In the genomic region with DNA sequence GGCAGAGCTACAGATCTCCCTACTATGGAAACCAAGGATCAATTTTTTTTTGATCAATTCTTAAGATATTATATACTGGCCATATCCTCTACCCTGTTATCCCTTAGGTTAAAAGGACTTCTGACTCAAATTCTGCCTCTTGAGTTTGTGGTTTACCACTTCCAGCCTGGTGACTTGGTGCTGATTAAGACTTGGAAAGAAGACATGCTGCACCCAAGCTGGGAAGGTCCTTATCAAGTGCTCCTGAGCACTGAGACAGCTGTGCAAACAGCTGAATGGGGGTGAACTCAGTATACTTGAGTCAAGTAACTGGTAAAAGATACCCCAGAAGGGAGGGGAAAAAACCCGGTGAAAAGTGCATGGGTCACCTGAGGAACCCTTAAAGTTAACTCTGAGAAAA, we compare ENCODE assay signal across 1 cellular context.
A peak's percentile ranks its signal among the peaks of the same experiment; 100 is the strongest.
TF ChIP-seq lines count a peak whose summit lies in the region.

No MANE protein-coding gene starts in this region.

TF ChIP-seq in K562, 482 proteins besides CTCF, POLR2A, EP300 and RAD21 (continued from another document and continues in another):
- TF ChIP-seq, protein P1, sequence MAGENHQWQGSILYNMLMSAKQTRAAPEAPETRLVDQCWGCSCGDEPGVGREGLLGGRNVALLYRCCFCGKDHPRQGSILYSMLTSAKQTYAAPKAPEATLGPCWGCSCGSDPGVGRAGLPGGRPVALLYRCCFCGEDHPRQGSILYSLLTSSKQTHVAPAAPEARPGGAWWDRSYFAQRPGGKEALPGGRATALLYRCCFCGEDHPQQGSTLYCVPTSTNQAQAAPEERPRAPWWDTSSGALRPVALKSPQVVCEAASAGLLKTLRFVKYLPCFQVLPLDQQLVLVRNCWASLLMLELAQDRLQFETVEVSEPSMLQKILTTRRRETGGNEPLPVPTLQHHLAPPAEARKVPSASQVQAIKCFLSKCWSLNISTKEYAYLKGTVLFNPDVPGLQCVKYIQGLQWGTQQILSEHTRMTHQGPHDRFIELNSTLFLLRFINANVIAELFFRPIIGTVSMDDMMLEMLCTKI (IDR thresholded peaks at IDR 0.05; ENCODE audit: partially characterized antibody), result no peak
- TF ChIP-seq EZH2 (IDR thresholded peaks at IDR 0.05; ENCODE audit: borderline replicate concordance, low read depth, low read length), result no peak
- TF ChIP-seq, protein P2, sequence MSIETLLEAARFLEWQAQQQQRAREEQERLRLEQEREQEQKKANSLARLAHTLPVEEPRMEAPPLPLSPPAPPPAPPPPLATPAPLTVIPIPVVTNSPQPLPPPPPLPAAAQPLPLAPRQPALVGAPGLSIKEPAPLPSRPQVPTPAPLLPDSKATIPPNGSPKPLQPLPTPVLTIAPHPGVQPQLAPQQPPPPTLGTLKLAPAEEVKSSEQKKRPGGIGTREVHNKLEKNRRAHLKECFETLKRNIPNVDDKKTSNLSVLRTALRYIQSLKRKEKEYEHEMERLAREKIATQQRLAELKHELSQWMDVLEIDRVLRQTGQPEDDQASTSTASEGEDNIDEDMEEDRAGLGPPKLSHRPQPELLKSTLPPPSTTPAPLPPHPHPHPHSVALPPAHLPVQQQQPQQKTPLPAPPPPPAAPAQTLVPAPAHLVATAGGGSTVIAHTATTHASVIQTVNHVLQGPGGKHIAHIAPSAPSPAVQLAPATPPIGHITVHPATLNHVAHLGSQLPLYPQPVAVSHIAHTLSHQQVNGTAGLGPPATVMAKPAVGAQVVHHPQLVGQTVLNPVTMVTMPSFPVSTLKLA (conservative IDR thresholded peaks at IDR 0.05), result peak in 1 of 2 experiments; percentile 52; a peak in 1 of 4 replicates
- TF ChIP-seq SMARCC2 (IDR thresholded peaks at IDR 0.05; ENCODE audit: low read depth), result peak; percentile 82
- TF ChIP-seq HNRNPUL1 (IDR thresholded peaks at IDR 0.05; ENCODE audit: low read length), result no peak
- no peak for TF ChIP-seq CREBBP (IDR thresholded peaks at IDR 0.05; ENCODE audit: low read depth, low read length)
- no peak for TF ChIP-seq SIX5 (IDR thresholded peaks at IDR 0.05; ENCODE audit: borderline replicate concordance in 1 of 2, insufficient read depth in 1 of 2, low read depth in 1 of 2, low read length in 2 of 2)
- no peak for TF ChIP-seq CHD2 (IDR thresholded peaks at IDR 0.05; ENCODE audit: low read depth, low read length)
- TF ChIP-seq TAL1 (IDR thresholded peaks at IDR 0.05), result peak; percentile 88
- no peak for TF ChIP-seq PRMT5 (CRISPR knock-in tag; IDR thresholded peaks at IDR 0.05)
- TF ChIP-seq, protein P3, sequence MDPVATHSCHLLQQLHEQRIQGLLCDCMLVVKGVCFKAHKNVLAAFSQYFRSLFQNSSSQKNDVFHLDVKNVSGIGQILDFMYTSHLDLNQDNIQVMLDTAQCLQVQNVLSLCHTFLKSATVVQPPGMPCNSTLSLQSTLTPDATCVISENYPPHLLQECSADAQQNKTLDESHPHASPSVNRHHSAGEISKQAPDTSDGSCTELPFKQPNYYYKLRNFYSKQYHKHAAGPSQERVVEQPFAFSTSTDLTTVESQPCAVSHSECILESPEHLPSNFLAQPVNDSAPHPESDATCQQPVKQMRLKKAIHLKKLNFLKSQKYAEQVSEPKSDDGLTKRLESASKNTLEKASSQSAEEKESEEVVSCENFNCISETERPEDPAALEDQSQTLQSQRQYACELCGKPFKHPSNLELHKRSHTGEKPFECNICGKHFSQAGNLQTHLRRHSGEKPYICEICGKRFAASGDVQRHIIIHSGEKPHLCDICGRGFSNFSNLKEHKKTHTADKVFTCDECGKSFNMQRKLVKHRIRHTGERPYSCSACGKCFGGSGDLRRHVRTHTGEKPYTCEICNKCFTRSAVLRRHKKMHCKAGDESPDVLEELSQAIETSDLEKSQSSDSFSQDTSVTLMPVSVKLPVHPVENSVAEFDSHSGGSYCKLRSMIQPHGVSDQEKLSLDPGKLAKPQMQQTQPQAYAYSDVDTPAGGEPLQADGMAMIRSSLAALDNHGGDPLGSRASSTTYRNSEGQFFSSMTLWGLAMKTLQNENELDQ (CRISPR knock-in tag; IDR thresholded peaks at IDR 0.05; ENCODE audit: borderline replicate concordance), result no peak
- TF ChIP-seq HNRNPL (IDR thresholded peaks at IDR 0.05; ENCODE audit: low read depth, low read length), result no peak
- TF ChIP-seq ARNT (IDR thresholded peaks at IDR 0.05), result peak in 1 of 2 experiments; percentile 19; a peak in 1 of 4 replicates
- no peak for TF ChIP-seq HDAC2 (IDR thresholded peaks at IDR 0.05)
- no peak for TF ChIP-seq TAF15 (IDR thresholded peaks at IDR 0.05; ENCODE audit: low read depth, low read length)
- no peak for TF ChIP-seq ZNF695 (CRISPR knock-in tag; IDR thresholded peaks at IDR 0.05)
- TF ChIP-seq MIER1 (IDR thresholded peaks at IDR 0.05; ENCODE audit: low read depth), result no peak
- no peak for TF ChIP-seq NFYB (IDR thresholded peaks at IDR 0.05; ENCODE audit: extremely low read depth, insufficient read length)
- TF ChIP-seq C11orf30 (IDR thresholded peaks at IDR 0.05; ENCODE audit: low read depth), result no peak
- TF ChIP-seq POLR2AphosphoS5 (IDR thresholded peaks at IDR 0.05; ENCODE audit: control insufficient read depth, insufficient read depth, low read depth, low read length), result peak; percentile 94
- TF ChIP-seq, protein P4, sequence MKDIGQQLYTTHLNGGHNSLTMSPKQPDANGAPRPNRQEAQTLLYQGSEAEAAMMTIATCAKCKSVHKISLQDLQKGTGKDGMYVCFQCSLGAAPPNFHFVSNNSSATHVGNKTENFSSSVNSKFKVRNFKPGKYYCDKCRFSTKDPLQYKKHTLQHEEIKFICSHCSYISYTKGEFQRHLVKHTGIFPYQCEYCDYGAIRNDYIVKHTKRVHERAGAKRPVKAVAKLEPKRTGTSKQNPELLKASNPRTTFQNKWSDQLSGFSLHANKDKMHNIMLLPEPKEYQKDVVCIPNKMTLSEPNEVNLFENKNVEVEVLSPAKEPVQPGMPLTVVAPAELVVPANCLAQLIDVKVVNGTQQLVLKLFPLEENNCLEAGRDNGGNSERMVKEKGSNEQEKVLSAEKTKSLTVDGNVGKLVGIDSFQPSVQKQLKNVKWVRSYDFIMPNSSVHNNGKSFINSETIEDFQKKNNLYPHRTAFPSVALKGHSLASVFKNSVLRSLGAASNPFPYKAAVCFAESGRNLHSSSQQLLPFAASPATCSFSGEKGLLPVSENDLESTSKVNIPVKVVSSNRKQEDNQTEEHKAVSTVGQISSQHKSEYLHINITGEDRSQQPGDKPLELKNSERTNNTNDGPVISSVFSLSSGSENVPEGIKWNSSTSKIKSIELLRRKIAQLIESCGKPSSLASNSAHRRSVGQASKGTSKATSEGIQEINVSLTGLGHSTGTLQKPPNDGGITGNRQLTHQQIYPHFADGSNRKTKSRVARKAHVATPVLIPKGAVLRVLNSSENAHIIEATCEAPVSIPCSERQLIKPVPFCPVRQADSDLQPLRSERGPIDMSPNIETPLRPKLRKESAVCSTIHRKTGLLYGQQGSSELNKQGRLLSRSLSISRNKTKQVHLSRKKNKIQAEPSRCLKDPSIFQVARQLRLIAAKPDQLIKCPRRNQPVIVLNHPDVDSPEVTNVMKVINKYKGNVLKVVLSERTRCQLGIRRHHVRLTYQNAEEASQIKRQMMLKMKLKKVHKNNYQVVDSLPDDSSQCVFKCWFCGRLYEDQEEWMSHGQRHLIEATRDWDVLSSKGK (CRISPR knock-in tag; IDR thresholded peaks at IDR 0.05), result no peak
- TF ChIP-seq, protein P5, sequence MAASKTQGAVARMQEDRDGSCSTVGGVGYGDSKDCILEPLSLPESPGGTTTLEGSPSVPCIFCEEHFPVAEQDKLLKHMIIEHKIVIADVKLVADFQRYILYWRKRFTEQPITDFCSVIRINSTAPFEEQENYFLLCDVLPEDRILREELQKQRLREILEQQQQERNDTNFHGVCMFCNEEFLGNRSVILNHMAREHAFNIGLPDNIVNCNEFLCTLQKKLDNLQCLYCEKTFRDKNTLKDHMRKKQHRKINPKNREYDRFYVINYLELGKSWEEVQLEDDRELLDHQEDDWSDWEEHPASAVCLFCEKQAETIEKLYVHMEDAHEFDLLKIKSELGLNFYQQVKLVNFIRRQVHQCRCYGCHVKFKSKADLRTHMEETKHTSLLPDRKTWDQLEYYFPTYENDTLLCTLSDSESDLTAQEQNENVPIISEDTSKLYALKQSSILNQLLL (CRISPR knock-in tag; IDR thresholded peaks at IDR 0.05; ENCODE audit: borderline replicate concordance), result no peak
- TF ChIP-seq ZNF140 (CRISPR knock-in tag; IDR thresholded peaks at IDR 0.05), result no peak
- TF ChIP-seq DACH1 (IDR thresholded peaks at IDR 0.05; ENCODE audit: partially characterized antibody), result peak; percentile 94
- TF ChIP-seq, protein P6, sequence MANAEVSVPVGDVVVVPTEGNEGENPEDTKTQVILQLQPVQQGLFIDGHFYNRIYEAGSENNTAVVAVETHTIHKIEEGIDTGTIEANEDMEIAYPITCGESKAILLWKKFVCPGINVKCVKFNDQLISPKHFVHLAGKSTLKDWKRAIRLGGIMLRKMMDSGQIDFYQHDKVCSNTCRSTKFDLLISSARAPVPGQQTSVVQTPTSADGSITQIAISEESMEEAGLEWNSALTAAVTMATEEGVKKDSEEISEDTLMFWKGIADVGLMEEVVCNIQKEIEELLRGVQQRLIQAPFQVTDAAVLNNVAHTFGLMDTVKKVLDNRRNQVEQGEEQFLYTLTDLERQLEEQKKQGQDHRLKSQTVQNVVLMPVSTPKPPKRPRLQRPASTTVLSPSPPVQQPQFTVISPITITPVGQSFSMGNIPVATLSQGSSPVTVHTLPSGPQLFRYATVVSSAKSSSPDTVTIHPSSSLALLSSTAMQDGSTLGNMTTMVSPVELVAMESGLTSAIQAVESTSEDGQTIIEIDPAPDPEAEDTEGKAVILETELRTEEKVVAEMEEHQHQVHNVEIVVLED (CRISPR knock-in tag; IDR thresholded peaks at IDR 0.05), result no peak
- TF ChIP-seq TCF3 (CRISPR knock-in tag; IDR thresholded peaks at IDR 0.05), result peak; percentile 92
- TF ChIP-seq POLR2G (IDR thresholded peaks at IDR 0.05; ENCODE audit: low read depth, low read length), result no peak
- TF ChIP-seq, protein P7, sequence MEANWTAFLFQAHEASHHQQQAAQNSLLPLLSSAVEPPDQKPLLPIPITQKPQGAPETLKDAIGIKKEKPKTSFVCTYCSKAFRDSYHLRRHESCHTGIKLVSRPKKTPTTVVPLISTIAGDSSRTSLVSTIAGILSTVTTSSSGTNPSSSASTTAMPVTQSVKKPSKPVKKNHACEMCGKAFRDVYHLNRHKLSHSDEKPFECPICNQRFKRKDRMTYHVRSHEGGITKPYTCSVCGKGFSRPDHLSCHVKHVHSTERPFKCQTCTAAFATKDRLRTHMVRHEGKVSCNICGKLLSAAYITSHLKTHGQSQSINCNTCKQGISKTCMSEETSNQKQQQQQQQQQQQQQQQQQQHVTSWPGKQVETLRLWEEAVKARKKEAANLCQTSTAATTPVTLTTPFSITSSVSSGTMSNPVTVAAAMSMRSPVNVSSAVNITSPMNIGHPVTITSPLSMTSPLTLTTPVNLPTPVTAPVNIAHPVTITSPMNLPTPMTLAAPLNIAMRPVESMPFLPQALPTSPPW (CRISPR knock-in tag; IDR thresholded peaks at IDR 0.05), result peak; percentile 55
- TF ChIP-seq ZNF232 (CRISPR knock-in tag; IDR thresholded peaks at IDR 0.05), result no peak
- no peak for TF ChIP-seq ZNF551 (CRISPR knock-in tag; IDR thresholded peaks at IDR 0.05)
- TF ChIP-seq ATF7 (IDR thresholded peaks at IDR 0.05), result peak; percentile 32; the same call in 1 of the 2 replicates
- TF ChIP-seq LCOR (CRISPR knock-in tag; IDR thresholded peaks at IDR 0.05), result no peak
- TF ChIP-seq, protein P8, sequence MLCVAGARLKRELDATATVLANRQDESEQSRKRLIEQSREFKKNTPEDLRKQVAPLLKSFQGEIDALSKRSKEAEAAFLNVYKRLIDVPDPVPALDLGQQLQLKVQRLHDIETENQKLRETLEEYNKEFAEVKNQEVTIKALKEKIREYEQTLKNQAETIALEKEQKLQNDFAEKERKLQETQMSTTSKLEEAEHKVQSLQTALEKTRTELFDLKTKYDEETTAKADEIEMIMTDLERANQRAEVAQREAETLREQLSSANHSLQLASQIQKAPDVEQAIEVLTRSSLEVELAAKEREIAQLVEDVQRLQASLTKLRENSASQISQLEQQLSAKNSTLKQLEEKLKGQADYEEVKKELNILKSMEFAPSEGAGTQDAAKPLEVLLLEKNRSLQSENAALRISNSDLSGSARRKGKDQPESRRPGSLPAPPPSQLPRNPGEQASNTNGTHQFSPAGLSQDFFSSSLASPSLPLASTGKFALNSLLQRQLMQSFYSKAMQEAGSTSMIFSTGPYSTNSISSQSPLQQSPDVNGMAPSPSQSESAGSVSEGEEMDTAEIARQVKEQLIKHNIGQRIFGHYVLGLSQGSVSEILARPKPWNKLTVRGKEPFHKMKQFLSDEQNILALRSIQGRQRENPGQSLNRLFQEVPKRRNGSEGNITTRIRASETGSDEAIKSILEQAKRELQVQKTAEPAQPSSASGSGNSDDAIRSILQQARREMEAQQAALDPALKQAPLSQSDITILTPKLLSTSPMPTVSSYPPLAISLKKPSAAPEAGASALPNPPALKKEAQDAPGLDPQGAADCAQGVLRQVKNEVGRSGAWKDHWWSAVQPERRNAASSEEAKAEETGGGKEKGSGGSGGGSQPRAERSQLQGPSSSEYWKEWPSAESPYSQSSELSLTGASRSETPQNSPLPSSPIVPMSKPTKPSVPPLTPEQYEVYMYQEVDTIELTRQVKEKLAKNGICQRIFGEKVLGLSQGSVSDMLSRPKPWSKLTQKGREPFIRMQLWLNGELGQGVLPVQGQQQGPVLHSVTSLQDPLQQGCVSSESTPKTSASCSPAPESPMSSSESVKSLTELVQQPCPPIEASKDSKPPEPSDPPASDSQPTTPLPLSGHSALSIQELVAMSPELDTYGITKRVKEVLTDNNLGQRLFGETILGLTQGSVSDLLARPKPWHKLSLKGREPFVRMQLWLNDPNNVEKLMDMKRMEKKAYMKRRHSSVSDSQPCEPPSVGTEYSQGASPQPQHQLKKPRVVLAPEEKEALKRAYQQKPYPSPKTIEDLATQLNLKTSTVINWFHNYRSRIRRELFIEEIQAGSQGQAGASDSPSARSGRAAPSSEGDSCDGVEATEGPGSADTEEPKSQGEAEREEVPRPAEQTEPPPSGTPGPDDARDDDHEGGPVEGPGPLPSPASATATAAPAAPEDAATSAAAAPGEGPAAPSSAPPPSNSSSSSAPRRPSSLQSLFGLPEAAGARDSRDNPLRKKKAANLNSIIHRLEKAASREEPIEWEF (CRISPR knock-in tag; IDR thresholded peaks at IDR 0.05), result peak; percentile 67; the same call in 1 of the 2 replicates
- no peak for TF ChIP-seq POLR2H (tag; IDR thresholded peaks at IDR 0.05; ENCODE audit: low read depth)
- no peak for TF ChIP-seq MXI1 (IDR thresholded peaks at IDR 0.05; ENCODE audit: low read depth, low read length)
- TF ChIP-seq NFE2 (IDR thresholded peaks at IDR 0.05; ENCODE audit: low read depth), result peak; percentile 22; the same call in 1 of the 2 replicates
